In the genomic region with DNA sequence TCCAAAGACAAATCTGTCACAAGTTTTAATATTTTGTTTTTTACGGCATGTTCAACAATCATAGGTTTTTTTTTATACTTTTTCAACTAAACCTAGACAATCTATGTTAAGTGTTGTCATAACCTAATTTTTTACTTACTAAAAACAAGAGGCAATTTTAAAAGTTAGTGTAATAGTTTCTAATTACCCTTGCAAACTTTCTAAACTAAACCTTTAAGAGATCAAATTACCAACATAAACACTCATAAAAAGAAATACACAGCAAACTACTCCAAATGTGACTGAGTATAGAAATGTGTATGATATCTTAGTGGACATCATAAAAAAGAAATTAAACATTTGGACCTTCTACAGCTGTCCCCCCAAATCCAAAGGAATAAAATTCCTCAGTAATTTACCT, we compare ENCODE assay signal across 1 cellular context.
A peak's percentile ranks its signal among the peaks of the same experiment; 100 is the strongest.
TF ChIP-seq lines count a peak whose summit lies in the region.

No MANE protein-coding gene starts in this region.

TF ChIP-seq in HEK293, 187 proteins besides CTCF, POLR2A, EP300 and RAD21 (continued from another document):
- peak; percentile 65 for TF ChIP-seq ZNF362 (tag by site-specific recombination; IDR thresholded peaks at IDR 0.05)
- TF ChIP-seq ZNF629 (tag by site-specific recombination; IDR thresholded peaks at IDR 0.05) = peak; percentile 22; the same call in 1 of the 2 replicates
- peak; percentile 31; the same call in 1 of the 2 replicates for TF ChIP-seq HIC1 (tag by site-specific recombination; IDR thresholded peaks at IDR 0.05)
- TF ChIP-seq OSR2 (tag by site-specific recombination; IDR thresholded peaks at IDR 0.05) = peak; percentile 79
- peak; percentile 46; the same call in 1 of the 2 replicates for TF ChIP-seq BCL11B (tag by site-specific recombination; IDR thresholded peaks at IDR 0.05; ENCODE audit: low read depth)
- TF ChIP-seq, protein P1, sequence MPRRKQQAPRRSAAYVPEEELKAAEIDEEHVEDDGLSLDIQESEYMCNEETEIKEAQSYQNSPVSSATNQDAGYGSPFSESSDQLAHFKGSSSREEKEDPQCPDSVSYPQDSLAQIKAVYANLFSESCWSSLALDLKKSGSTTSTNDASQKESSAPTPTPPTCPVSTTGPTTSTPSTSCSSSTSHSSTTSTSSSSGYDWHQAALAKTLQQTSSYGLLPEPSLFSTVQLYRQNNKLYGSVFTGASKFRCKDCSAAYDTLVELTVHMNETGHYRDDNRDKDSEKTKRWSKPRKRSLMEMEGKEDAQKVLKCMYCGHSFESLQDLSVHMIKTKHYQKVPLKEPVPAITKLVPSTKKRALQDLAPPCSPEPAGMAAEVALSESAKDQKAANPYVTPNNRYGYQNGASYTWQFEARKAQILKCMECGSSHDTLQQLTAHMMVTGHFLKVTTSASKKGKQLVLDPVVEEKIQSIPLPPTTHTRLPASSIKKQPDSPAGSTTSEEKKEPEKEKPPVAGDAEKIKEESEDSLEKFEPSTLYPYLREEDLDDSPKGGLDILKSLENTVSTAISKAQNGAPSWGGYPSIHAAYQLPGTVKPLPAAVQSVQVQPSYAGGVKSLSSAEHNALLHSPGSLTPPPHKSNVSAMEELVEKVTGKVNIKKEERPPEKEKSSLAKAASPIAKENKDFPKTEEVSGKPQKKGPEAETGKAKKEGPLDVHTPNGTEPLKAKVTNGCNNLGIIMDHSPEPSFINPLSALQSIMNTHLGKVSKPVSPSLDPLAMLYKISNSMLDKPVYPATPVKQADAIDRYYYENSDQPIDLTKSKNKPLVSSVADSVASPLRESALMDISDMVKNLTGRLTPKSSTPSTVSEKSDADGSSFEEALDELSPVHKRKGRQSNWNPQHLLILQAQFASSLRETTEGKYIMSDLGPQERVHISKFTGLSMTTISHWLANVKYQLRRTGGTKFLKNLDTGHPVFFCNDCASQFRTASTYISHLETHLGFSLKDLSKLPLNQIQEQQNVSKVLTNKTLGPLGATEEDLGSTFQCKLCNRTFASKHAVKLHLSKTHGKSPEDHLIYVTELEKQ (tag by site-specific recombination; IDR thresholded peaks at IDR 0.05; ENCODE audit: borderline replicate concordance) = no peak; the same call in 1 of the 2 replicates
- peak; percentile 82 for TF ChIP-seq WT1 (tag by site-specific recombination; IDR thresholded peaks at IDR 0.05)
- peak; percentile 35; the same call in 1 of the 2 replicates for TF ChIP-seq SP7 (tag by site-specific recombination; IDR thresholded peaks at IDR 0.05)
- peak; percentile 78 for TF ChIP-seq ZNF843 (tag by site-specific recombination; IDR thresholded peaks at IDR 0.05)
- TF ChIP-seq, protein P2, sequence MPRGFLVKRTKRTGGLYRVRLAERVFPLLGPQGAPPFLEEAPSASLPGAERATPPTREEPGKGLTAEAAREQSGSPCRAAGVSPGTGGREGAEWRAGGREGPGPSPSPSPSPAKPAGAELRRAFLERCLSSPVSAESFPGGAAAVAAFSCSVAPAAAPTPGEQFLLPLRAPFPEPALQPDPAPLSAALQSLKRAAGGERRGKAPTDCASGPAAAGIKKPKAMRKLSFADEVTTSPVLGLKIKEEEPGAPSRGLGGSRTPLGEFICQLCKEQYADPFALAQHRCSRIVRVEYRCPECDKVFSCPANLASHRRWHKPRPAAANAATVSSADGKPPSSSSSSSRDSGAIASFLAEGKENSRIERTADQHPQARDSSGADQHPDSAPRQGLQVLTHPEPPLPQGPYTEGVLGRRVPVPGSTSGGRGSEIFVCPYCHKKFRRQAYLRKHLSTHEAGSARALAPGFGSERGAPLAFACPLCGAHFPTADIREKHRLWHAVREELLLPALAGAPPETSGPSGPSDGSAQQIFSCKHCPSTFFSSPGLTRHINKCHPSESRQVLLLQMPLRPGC (tag by site-specific recombination; IDR thresholded peaks at IDR 0.05) = peak; percentile 50; the same call in 1 of the 2 replicates
- no peak for TF ChIP-seq ZNF660 (tag by site-specific recombination; IDR thresholded peaks at IDR 0.05)
- TF ChIP-seq ZNF266 (tag by site-specific recombination; IDR thresholded peaks at IDR 0.05; ENCODE audit: low read depth) = no peak
- TF ChIP-seq ZNF16 (tag by site-specific recombination; IDR thresholded peaks at IDR 0.05; ENCODE audit: low read depth) = no peak
- peak; percentile 62; the same call in 1 of the 2 replicates for TF ChIP-seq FEZF1 (tag by site-specific recombination; IDR thresholded peaks at IDR 0.05)
- no peak for TF ChIP-seq ZNF654 (tag by site-specific recombination; IDR thresholded peaks at IDR 0.05; ENCODE audit: low read depth)
- TF ChIP-seq SP2 (tag by site-specific recombination; IDR thresholded peaks at IDR 0.05) = no peak
- TF ChIP-seq PRDM4 (tag by site-specific recombination; IDR thresholded peaks at IDR 0.05) = peak; percentile 95
- no peak for TF ChIP-seq GLI4 (tag by site-specific recombination; IDR thresholded peaks at IDR 0.05)
- no peak for TF ChIP-seq ZNF449 (tag by site-specific recombination; IDR thresholded peaks at IDR 0.05)
- TF ChIP-seq ZBTB49 (tag by site-specific recombination; IDR thresholded peaks at IDR 0.05; ENCODE audit: low read depth) = no peak
- peak; percentile 84; the same call in 1 of the 2 replicates for TF ChIP-seq BCL11A (tag by site-specific recombination; IDR thresholded peaks at IDR 0.05; ENCODE audit: low read depth)
- peak; percentile 98 for TF ChIP-seq PRDM6 (tag by site-specific recombination; IDR thresholded peaks at IDR 0.05)
- TF ChIP-seq ZNF366 (tag by site-specific recombination; conservative IDR thresholded peaks at IDR 0.05) = peak; percentile 61
- no peak for TF ChIP-seq ZNF423 (tag by site-specific recombination; IDR thresholded peaks at IDR 0.05)
- TF ChIP-seq ZEB2 (tag by site-specific recombination; IDR thresholded peaks at IDR 0.05) = peak; percentile 49; the same call in 1 of the 2 replicates
